In the genomic region with DNA sequence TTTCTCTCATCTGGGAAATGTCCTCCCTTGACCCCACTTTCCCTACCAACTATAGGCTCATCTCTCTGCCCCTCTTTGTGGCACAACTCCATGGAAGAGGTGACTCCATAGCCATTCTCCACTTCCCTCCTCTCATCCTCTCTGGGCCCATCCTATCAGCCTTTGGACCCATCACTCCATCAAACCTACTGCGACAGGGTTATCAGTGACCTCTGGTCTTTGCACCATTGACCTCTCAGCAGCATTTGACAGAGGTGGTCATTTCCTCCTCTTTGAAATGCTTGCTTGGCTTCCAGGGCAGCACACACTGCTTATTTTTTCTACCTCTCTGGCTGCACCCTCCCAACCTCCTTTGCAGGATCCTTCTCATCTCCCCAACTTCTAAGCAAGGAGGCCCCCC, we compare ENCODE assay signal across 10 cellular contexts.
"Had no signal": no experiment of that assay in that cellular context is flagged by ENCODE, and none has a peak within 500 bp of the region (broad histone marks: within the 10 kb centered on the region; RNA-seq: fewer than 3 reads in every experiment).

No MANE protein-coding gene starts in this region.

- H3K4me2 ChIP-seq: GM23338 had no signal

- H3K9ac ChIP-seq: GM23248 had no signal

- FAIRE-seq: H1, H54 had no signal

- DNase-seq: GM23248, GOT3, H7, H9, HCEC 1CT, HFFc6 had no signal

- H2AFZ ChIP-seq: GM23248, GM23338 had no signal

- ATAC-seq: GM23338, HCT116 had no signal

- H3K4me3 ChIP-seq: GM23248, GM23338 had no signal

- H3K27ac ChIP-seq: GM23248 had no signal
